ENCODE assay signal across 8 cellular contexts in genomic region chr1:149928388-149928724, GRCh38. TPM values are rescaled to one million over a fixed set of nuclear protein-coding genes. Genes with fewer than 3 reads are reported as not detected.
DNase-seq lines count a peak whose midpoint lies in the region; ATAC-seq, FAIRE-seq and TF ChIP-seq lines count a peak whose summit lies in the region.

No MANE protein-coding gene starts in this region.

- H3K9me3 ChIP-seq in A549 (no peaks in the 10 kb centered on the region), HUES6 (ENCODE audit: control insufficient read depth, insufficient read depth, low read depth, low read length) (no peaks in the 10 kb centered on the region), mammary epithelial cell (replicated peaks; ENCODE audit: insufficient read depth, low read length) (no peaks in the 10 kb centered on the region), mucosa of rectum (ENCODE audit: control insufficient read depth in 2 of 2, low read length in 2 of 2) (no peaks in the 10 kb centered on the region)

- POLR2A ChIA-PET in A549 (lab: Yijun Ruan, JAX) = interaction anchor here (0.6 to 2.9 kb wide), 7 partner anchors 9 to 259 kb away, joined by 3 to 28 read pairs (median 6); partner anchors contain the start of genes BOLA1 and MTMR11

- H3K79me2 ChIP-seq in mammary epithelial cell (ENCODE audit: insufficient read depth, low read length) = peaks cover 38% of the 10 kb centered on the region

- dilution Hi-C loops in mammary epithelial cell (cut with HindIII; ENCODE audit: low sequenced_read_pairs) = no loop called here

- H3K36me3 ChIP-seq in HUES6 (ENCODE audit: control insufficient read depth, insufficient read depth, low read length) (peaks cover 35% of the 10 kb centered on the region), mammary epithelial cell (ENCODE audit: insufficient read depth, low read length) (peaks cover 21% of the 10 kb centered on the region), mucosa of rectum (ENCODE audit: control insufficient read depth in 2 of 2, insufficient read depth in 2 of 2, low read length in 2 of 2) (peaks cover 55 to 69% of the 10 kb centered on the region in 2 donors)

- CTCF ChIA-PET in A549 (lab: Yijun Ruan, JAX) = interaction anchor here (1.4 to 2.3 kb wide), 3 partner anchors 9 to 259 kb away, joined by 4 to 10 read pairs (median 7); a partner anchor contains a TSS
- CTCF ChIA-PET in mammary epithelial cell (lab: Charles Lee; ENCODE audit: low non-redundant PET) = no interaction called here

- TF ChIP-seq POLR2A in A549 (IDR thresholded peaks at IDR 0.05; ENCODE audit: low read length) = no peak

- H3K9ac ChIP-seq in HUES6 (ENCODE audit: low read length) = peak overlapping the region; percentile 93
- H3K9ac ChIP-seq in mammary epithelial cell (ENCODE audit: insufficient read depth, low read length) = peak overlapping the region; percentile 96
- peak overlapping the region; percentile 84 to 85 for H3K9ac ChIP-seq in mucosa of rectum (ENCODE audit: low read depth in 1 of 2, low read length in 2 of 2)

- peak overlapping the region; percentile 84 for H2AFZ ChIP-seq in mammary epithelial cell (ENCODE audit: low read depth, low read length)

- H3K4me3 ChIP-seq in A549 (peak overlapping the region; percentile 87), HUES6 (ENCODE audit: low read depth, low read length) (peak overlapping the region; percentile 96), mammary epithelial cell (replicated peaks in 1 of 3; ENCODE audit: insufficient read depth in 1 of 3, low read depth in 2 of 3, low read length in 3 of 3) (peak overlapping the region; percentile 78 to 92 (median 92)), mucosa of rectum (ENCODE audit: low read length in 2 of 2) (peak overlapping the region; percentile 84 to 98)

- peak overlapping the region; percentile 92 to 99 for H3K27ac ChIP-seq in A549
- peak overlapping the region; percentile 94 for H3K27ac ChIP-seq in HUES6 (ENCODE audit: low read depth, low read length)
- peak overlapping the region; percentile 88 for H3K27ac ChIP-seq in mammary epithelial cell (ENCODE audit: insufficient read depth, low read depth, low read length)
- peak overlapping the region; percentile 95 for H3K27ac ChIP-seq in mucosa of rectum (ENCODE audit: low read depth in 2 of 2, low read length in 2 of 2)

- no peak for TF ChIP-seq RAD21 in A549 (conservative IDR thresholded peaks at IDR 0.05 in 1 of 2, IDR thresholded peaks at IDR 0.05 in 1 of 2)

- TF ChIP-seq CTCF in A549 (IDR thresholded peaks at IDR 0.05) (no peak), mammary epithelial cell (conservative IDR thresholded peaks at IDR 0.05 in 1 of 2, IDR thresholded peaks at IDR 0.05 in 1 of 2; ENCODE audit: extremely low read depth in 1 of 2, insufficient read depth in 1 of 2, low read depth in 1 of 2, low read length in 2 of 2) (no peak)

- H3K4me1 ChIP-seq in A549 (peaks cover 24% of the 10 kb centered on the region), HUES6 (ENCODE audit: control insufficient read depth, insufficient read depth, low read length) (peaks cover 16% of the 10 kb centered on the region), mammary epithelial cell (ENCODE audit: insufficient read depth, low read length) (peaks cover 32% of the 10 kb centered on the region), mucosa of rectum (ENCODE audit: control insufficient read depth in 2 of 2, insufficient read depth in 2 of 2, low read length in 2 of 2) (peaks cover 34 to 50% of the 10 kb centered on the region in 2 donors)

- whole genome bisulfite sequencing in A549 (ENCODE audit: missing lambda C conversion rate) = 15% methylated on average over 1 of the region's 1 CpG
- WGBS in mammary epithelial cell (ENCODE audit: low coverage, missing lambda C conversion rate) = 14% methylated on average over 1 of the region's 1 CpG

- TF ChIP-seq EP300 in A549 (IDR thresholded peaks at IDR 0.05) = no peak

- no TSS peak for BruUV-seq in mammary epithelial cell (replicated peaks; lab: Mats Ljungman, UMichigan)

- H3K4me2 ChIP-seq in A549 (peak overlapping the region; percentile 79), mammary epithelial cell (ENCODE audit: insufficient read depth, low read depth, low read length) (peak overlapping the region; percentile 82)

- no peaks in the 10 kb centered on the region for H4K20me1 ChIP-seq in mammary epithelial cell (ENCODE audit: insufficient read depth, low read length)

- in situ Hi-C loops in mammary epithelial cell (cut with MboI; ENCODE audit: low sequenced_read_pairs in 2 of 2) = loop anchor here in 1 of 2 donors (25.0 kb wide), 1 partner anchor 91 kb away; a partner anchor contains a TSS

- FAIRE-seq in A549 (lab: Jason Lieb, UNC) = no peak

- H3K27me3 ChIP-seq in HUES6 (ENCODE audit: control insufficient read depth, insufficient read depth, low read length) (no peaks in the 10 kb centered on the region), mammary epithelial cell (ENCODE audit: insufficient read depth, low read length) (no peaks in the 10 kb centered on the region), mucosa of rectum (ENCODE audit: control insufficient read depth in 2 of 2, insufficient read depth in 2 of 2, low read length in 2 of 2) (no peaks in the 10 kb centered on the region)

- intact Hi-C loops in mammary epithelial cell (cut with micrococcal nuclease) = no loop called here

- ATAC-seq in A549 = no peak
- no peak for ATAC-seq in GM21381 (IDR thresholded peaks at IDR 0.05; ENCODE audit: unreplicated experiment)

- DNase-seq in A549 (ENCODE audit: low read depth in 1 of 2, low spot score in 1 of 2) (no peak), mammary epithelial cell (no peak), nucleus accumbens (lab: John Stamatoyannopoulos, UW) (no peak), CD1c-positive myeloid dendritic cell (ENCODE audit: extremely low spot score) (no peak), NCI-H2196 treated with DMSO at 0.1 percent for 48 hours (lab: John Stamatoyannopoulos, UW; ENCODE audit: unreplicated experiment) (no peak)

TF ChIP-seq in A549, 52 proteins besides CTCF, POLR2A, EP300 and RAD21:
- TF ChIP-seq TFCP2L1 (CRISPR knock-in tag; IDR thresholded peaks at IDR 0.05) (no peak), NFE2L2 (conservative IDR thresholded peaks at IDR 0.05; ENCODE audit: low read length) (no peak), MAZ (IDR thresholded peaks at IDR 0.05; ENCODE audit: borderline replicate concordance, low read depth, low read length) (no peak), NPAS2 (CRISPR knock-in tag; IDR thresholded peaks at IDR 0.05; ENCODE audit: borderline replicate concordance) (no peak), PHF8 (IDR thresholded peaks at IDR 0.05; ENCODE audit: borderline replicate concordance, low read depth) (no peak), ZSCAN20 (CRISPR knock-in tag; IDR thresholded peaks at IDR 0.05) (no peak), CHD4 (IDR thresholded peaks at IDR 0.05; ENCODE audit: borderline replicate concordance) (no peak), RFX5 (IDR thresholded peaks at IDR 0.05) (no peak), HOXA7 (CRISPR knock-in tag; IDR thresholded peaks at IDR 0.05) (no peak), JUN (IDR thresholded peaks at IDR 0.05) (no peak)

RNA-seq across cellular contexts. Expression of gene SF3B4, which starts 0.8 kb away (rescaled TPM):
- polyA plus RNA-seq in A549 (2011; rRNA removed) (71.2 and 95.1 TPM in 2 replicates), A549 (2017; fragmentation: RNase III; extraction: RNeasy Plus Mini Kit Qiagen cat#74134 plus additional on column Dnase treatment) (92.3 to 97.7 TPM (median 94.6 TPM) in 3 replicates), mammary epithelial cell (29.5 TPM)
- 72.5 and 101 TPM in 2 replicates for polyA plus RNA-seq in A549 (2012; cell fraction: cytosol; rRNA removed)
- polyA plus RNA-seq in A549 (2012; cell fraction: nucleus; rRNA removed) = 146 TPM in 2 replicates
- polyA minus RNA-seq in A549 (2011; rRNA and poly(A)+ RNA removed) = 73.2 and 78.5 TPM in 2 replicates
- 10 to 100 TPM; 14.2 to 68.8 TPM for total RNA-seq in mammary epithelial cell
- polyA minus RNA-seq in mammary epithelial cell = 86.0 TPM

RNA-seq across cellular contexts. Expression of gene MTMR11, which starts 8.3 kb away (rescaled TPM):
- 31.2 and 34.8 TPM in 2 replicates for polyA plus RNA-seq in A549 (2011; rRNA removed)
- polyA plus RNA-seq in A549 (2012; cell fraction: cytosol; rRNA removed) = 9.7 and 11.3 TPM in 2 replicates
- 40.4 and 50.0 TPM in 2 replicates for polyA plus RNA-seq in A549 (2012; cell fraction: nucleus; rRNA removed)
- 10.9 to 16.2 TPM (median 14.5 TPM) in 3 replicates for polyA plus RNA-seq in A549 (2017; fragmentation: RNase III; extraction: RNeasy Plus Mini Kit Qiagen cat#74134 plus additional on column Dnase treatment)
- polyA minus RNA-seq in A549 (2011; rRNA and poly(A)+ RNA removed) = 50.3 and 50.4 TPM in 2 replicates
- total RNA-seq in mammary epithelial cell = 10 to 100 TPM in 1 of 2 donors, 1 to 10 TPM in 1; 7.3 to 14.4 TPM
- 8.7 TPM for polyA plus RNA-seq in mammary epithelial cell
- polyA minus RNA-seq in mammary epithelial cell = 15.2 TPM

RNA-seq across cellular contexts. Expression of gene SV2A, which starts 10.7 kb away (rescaled TPM):
- polyA plus RNA-seq in A549 (2011; rRNA removed) (0.04 and 0.05 TPM in 2 replicates), A549 (2017; fragmentation: RNase III; extraction: RNeasy Plus Mini Kit Qiagen cat#74134 plus additional on column Dnase treatment) (0.07 to 0.13 TPM (median 0.08 TPM) in 3 replicates), mammary epithelial cell (1.00 TPM)
- polyA plus RNA-seq in A549 (2012; cell fraction: cytosol; rRNA removed) = 0.12 TPM in 2 replicates
- 0.37 and 0.62 TPM in 2 replicates for polyA plus RNA-seq in A549 (2012; cell fraction: nucleus; rRNA removed)
- polyA minus RNA-seq in A549 (2011; rRNA and poly(A)+ RNA removed) = 0.10 and 0.17 TPM in 2 replicates
- 1 to 10 TPM; 3.4 to 4.0 TPM for total RNA-seq in mammary epithelial cell
- polyA minus RNA-seq in mammary epithelial cell = not detected

RNA-seq across cellular contexts. Expression of gene BOLA1, which starts 29.0 kb away (rescaled TPM):
- 26.7 and 27.5 TPM in 2 replicates for polyA plus RNA-seq in A549 (2011; rRNA removed)
- 52.7 and 54.8 TPM in 2 replicates for polyA plus RNA-seq in A549 (2012; cell fraction: cytosol; rRNA removed)
- polyA plus RNA-seq in A549 (2012; cell fraction: nucleus; rRNA removed) = 39.5 and 45.1 TPM in 2 replicates
- 22.8 to 25.4 TPM (median 23.7 TPM) in 3 replicates for polyA plus RNA-seq in A549 (2017; fragmentation: RNase III; extraction: RNeasy Plus Mini Kit Qiagen cat#74134 plus additional on column Dnase treatment)
- 2.6 and 2.8 TPM in 2 replicates for polyA minus RNA-seq in A549 (2011; rRNA and poly(A)+ RNA removed)
- total RNA-seq in mammary epithelial cell = 10 to 100 TPM in 1 of 2 donors, 1 to 10 TPM in 1; 7.7 to 15.8 TPM
- 13.8 TPM for polyA plus RNA-seq in mammary epithelial cell
- polyA minus RNA-seq in mammary epithelial cell = not detected
